In the genomic region with DNA sequence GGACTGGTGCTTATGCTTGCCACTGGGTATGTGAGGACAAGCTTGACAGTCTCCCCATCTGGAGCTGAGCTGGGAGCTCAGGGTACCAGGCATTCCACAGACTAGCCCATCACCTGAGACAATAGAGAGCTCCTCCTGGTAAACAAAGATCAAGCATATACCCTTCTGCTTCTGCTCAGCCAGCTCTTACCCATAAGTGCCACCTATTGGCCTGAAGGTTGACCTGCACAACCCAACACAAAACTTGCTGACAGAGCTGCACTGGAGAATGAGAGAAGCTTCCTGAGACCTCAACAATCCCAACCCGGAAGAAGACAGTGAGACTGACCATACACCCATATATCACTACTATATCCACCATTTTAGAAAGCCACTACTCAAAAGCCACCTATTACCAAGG, we compare ENCODE assay signal across 11 cellular contexts.
DNase-seq lines count a peak whose midpoint lies in the region; ATAC-seq and TF ChIP-seq lines count a peak whose summit lies in the region.
"Had no signal": no experiment of that assay in that cellular context is flagged by ENCODE, and none has a peak within 500 bp of the region (broad histone marks: within the 10 kb centered on the region; RNA-seq: fewer than 3 reads in every experiment).

No MANE protein-coding gene starts in this region.

- DNase-seq in astrocyte of the spinal cord (ENCODE audit: low read depth, low spot score) (no peak), mesenchymal stem cell (peak; percentile 38), dedifferentiated amniotic fluid mesenchymal stem cell (ENCODE audit: extremely low spot score) (no peak), HCEC 1CT (no peak)
- no peak for DNase-seq in naive thymus-derived CD4-positive, alpha-beta T cell
- DNase-seq: T-helper 1 cell had no signal

- no peak overlapping the region for H3K4me2 ChIP-seq in mesenchymal stem cell (ENCODE audit: low read length, poor library complexity, severe bottlenecking)

- H2AFZ ChIP-seq in mesenchymal stem cell (ENCODE audit: low read depth, low read length) = no peak overlapping the region

- H2BK12ac ChIP-seq in mesenchymal stem cell (ENCODE audit: low read length in 2 of 2) = no peak overlapping the region

- no peak overlapping the region for H3K18ac ChIP-seq in mesenchymal stem cell (ENCODE audit: low read depth in 1 of 2, low read length in 2 of 2)

- intact Hi-C loops in naive thymus-derived CD4-positive, alpha-beta T cell (cut with micrococcal nuclease) = no loop called here

- H2AK5ac ChIP-seq in mesenchymal stem cell (ENCODE audit: low read length, severe bottlenecking) = no peak overlapping the region

- H3K36me3 Mint-ChIP-seq in naive thymus-derived CD4-positive, alpha-beta T cell = peaks cover 0 to 4% (median 0%) of the 10 kb centered on the region in 5 donors
- H3K36me3 Mint-ChIP-seq: natural killer cell treated with Interleukin-12 subunit alpha and Interleukin-12 subunit beta and Interleukin-15 and Interleukin-18, amount 100 ng/mL, for 72 hours had no signal

- H3K4me1 Mint-ChIP-seq in naive thymus-derived CD4-positive, alpha-beta T cell = no peaks in the 10 kb centered on the region

- no peaks in the 10 kb centered on the region for H3K27me3 Mint-ChIP-seq in naive thymus-derived CD4-positive, alpha-beta T cell
- H3K27me3 Mint-ChIP-seq: natural killer cell treated with Interleukin-12 subunit alpha and Interleukin-12 subunit beta and Interleukin-15 and Interleukin-18, amount 100 ng/mL, for 72 hours had no signal

- H3K79me1 ChIP-seq in mesenchymal stem cell (replicated peaks; ENCODE audit: low read length, poor library complexity, severe bottlenecking) = no peaks in the 10 kb centered on the region

- WGBS in mesenchymal stem cell = 47% methylated on average over 1 of the region's 1 CpG

- H2BK120ac ChIP-seq in mesenchymal stem cell (ENCODE audit: low read depth, low read length) = no peak overlapping the region

- TF ChIP-seq CTCF in GM12873 (IDR thresholded peaks at IDR 0.05; ENCODE audit: insufficient read depth, low read depth, low read length, missing control alignments) (peak; percentile 40), LNCAP (IDR thresholded peaks at IDR 0.05) (peak; percentile 51), astrocyte of the spinal cord (IDR thresholded peaks at IDR 0.05; ENCODE audit: low read depth, low read length) (peak; percentile 29)

- H4K8ac ChIP-seq in mesenchymal stem cell (ENCODE audit: low read length) = no peak overlapping the region

- CTCF ChIA-PET in naive thymus-derived CD4-positive, alpha-beta T cell (lab: Charles Lee) = no interaction called here

- ATAC-seq in naive thymus-derived CD4-positive, alpha-beta T cell = no peak
- no peak for ATAC-seq in HG03175 (IDR thresholded peaks at IDR 0.05; ENCODE audit: unreplicated experiment)
- ATAC-seq: natural killer cell treated with Interleukin-12 subunit alpha and Interleukin-12 subunit beta and Interleukin-15 and Interleukin-18, amount 100 ng/mL, for 72 hours had no signal

- H3K27me3 ChIP-seq in mesenchymal stem cell (ENCODE audit: control insufficient read depth in 1 of 2, insufficient read depth in 1 of 2, low read length in 2 of 2) = no peaks in the 10 kb centered on the region
- no peaks in the 10 kb centered on the region for H3K27me3 ChIP-seq in naive thymus-derived CD4-positive, alpha-beta T cell (ENCODE audit: control insufficient read depth in 2 of 2, insufficient read depth in 2 of 2, low read length in 2 of 2)

- H3K4me3 ChIP-seq in astrocyte of the spinal cord (ENCODE audit: low read depth, low read length) (no peak overlapping the region), mesenchymal stem cell (ENCODE audit: insufficient read depth in 1 of 2, low read depth in 1 of 2, low read length in 2 of 2) (no peak overlapping the region)
- H3K4me3 ChIP-seq in naive thymus-derived CD4-positive, alpha-beta T cell (ENCODE audit: low read length) = no peak overlapping the region

- H3K4me1 ChIP-seq in mesenchymal stem cell (ENCODE audit: control insufficient read depth, insufficient read depth, low read depth, low read length) = no peaks in the 10 kb centered on the region
- no peaks in the 10 kb centered on the region for H3K4me1 ChIP-seq in naive thymus-derived CD4-positive, alpha-beta T cell (ENCODE audit: control insufficient read depth in 2 of 2, insufficient read depth in 2 of 2, low read length in 2 of 2)

- no peak overlapping the region for H3K9ac ChIP-seq in mesenchymal stem cell (ENCODE audit: low read length)

- in situ Hi-C loops in astrocyte of the spinal cord (cut with HindIII; ENCODE audit: low sequenced_read_pairs) = no loop called here

- H3K23ac ChIP-seq in mesenchymal stem cell (ENCODE audit: low read length in 2 of 2) = no peak overlapping the region

- no peak overlapping the region for H2BK15ac ChIP-seq in mesenchymal stem cell (ENCODE audit: low read depth, poor library complexity, severe bottlenecking)

- no peak overlapping the region for H3K4me3 Mint-ChIP-seq in naive thymus-derived CD4-positive, alpha-beta T cell
- H3K4me3 Mint-ChIP-seq: natural killer cell treated with Interleukin-12 subunit alpha and Interleukin-12 subunit beta and Interleukin-15 and Interleukin-18, amount 100 ng/mL, for 72 hours had no signal

- H2BK5ac ChIP-seq in mesenchymal stem cell (ENCODE audit: low read depth, low read length, poor library complexity, severe bottlenecking) = no peak overlapping the region

- no peak overlapping the region for H3K14ac ChIP-seq in mesenchymal stem cell (ENCODE audit: low read length in 2 of 2)

- H3K36me3 ChIP-seq in mesenchymal stem cell (ENCODE audit: control insufficient read depth in 1 of 2, insufficient read depth in 2 of 2, low read depth in 1 of 2, low read length in 2 of 2) = no peaks in the 10 kb centered on the region
- no peaks in the 10 kb centered on the region for H3K36me3 ChIP-seq in naive thymus-derived CD4-positive, alpha-beta T cell (ENCODE audit: control insufficient read depth in 2 of 3, insufficient read depth in 3 of 3, low read length in 3 of 3)

- peaks cover 2 to 36% (median 13%) of the 10 kb centered on the region in 11 donors for H3K9me3 Mint-ChIP-seq in naive thymus-derived CD4-positive, alpha-beta T cell

- POLR2A ChIA-PET in naive thymus-derived CD4-positive, alpha-beta T cell (lab: Charles Lee) = no interaction called here

- H3K9me3 ChIP-seq in mesenchymal stem cell (ENCODE audit: control insufficient read depth, low read length) = peaks cover 16% of the 10 kb centered on the region
- H3K9me3 ChIP-seq in naive thymus-derived CD4-positive, alpha-beta T cell (ENCODE audit: control insufficient read depth in 2 of 3, low read length in 3 of 3) = no peaks in the 10 kb centered on the region

- no peak overlapping the region for H4K91ac ChIP-seq in mesenchymal stem cell (ENCODE audit: low read length)

- no peak overlapping the region for H3K4ac ChIP-seq in mesenchymal stem cell (ENCODE audit: low read depth in 1 of 2, low read length in 2 of 2)

- H3K27ac Mint-ChIP-seq in naive thymus-derived CD4-positive, alpha-beta T cell = no peak overlapping the region
- H3K27ac Mint-ChIP-seq: natural killer cell treated with Interleukin-12 subunit alpha and Interleukin-12 subunit beta and Interleukin-15 and Interleukin-18, amount 100 ng/mL, for 72 hours had no signal

- no peak overlapping the region for H3K27ac ChIP-seq in mesenchymal stem cell (ENCODE audit: low read length, poor library complexity, severe bottlenecking)
- no peak overlapping the region for H3K27ac ChIP-seq in naive thymus-derived CD4-positive, alpha-beta T cell (ENCODE audit: low read depth, low read length)
- H3K27ac ChIP-seq: epithelial cell of prostate had no signal
